8 cellular contexts compared by ENCODE assay signal in the genomic region with DNA sequence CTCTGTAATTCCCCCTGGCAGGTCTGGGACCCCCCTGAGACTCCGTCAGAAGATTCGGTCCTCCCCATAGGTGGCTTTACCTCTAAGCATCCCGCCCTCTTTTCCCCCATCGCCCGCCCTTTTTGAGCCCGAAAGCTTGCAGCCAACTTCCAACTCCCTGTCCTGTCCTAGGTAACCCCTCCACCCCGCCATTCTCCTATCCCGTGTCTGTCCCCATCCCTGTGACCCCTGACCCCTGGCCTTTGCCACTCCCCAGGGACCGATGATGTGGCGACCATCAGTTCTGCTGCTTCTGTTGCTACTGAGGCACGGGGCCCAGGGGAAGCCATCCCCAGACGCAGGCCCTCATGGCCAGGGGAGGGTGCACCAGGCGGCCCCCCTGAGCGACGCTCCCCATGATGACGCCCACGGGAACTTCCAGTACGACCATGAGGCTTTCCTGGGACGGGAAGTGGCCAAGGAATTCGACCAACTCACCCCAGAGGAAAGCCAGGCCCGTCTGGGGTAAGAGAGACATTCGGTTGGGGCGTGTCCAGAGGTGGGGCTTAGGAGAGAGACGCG. TPM values are rescaled to one million over a fixed set of nuclear protein-coding genes. Genes with fewer than 3 reads are reported as not detected.
A peak's percentile ranks its signal among the peaks of the same experiment; 100 is the strongest.
DNase-seq lines count a peak whose midpoint lies in the region; TF ChIP-seq lines count a peak whose summit lies in the region.

No MANE protein-coding gene starts in this region.

- peaks cover 17% of the 10 kb centered on the region for H3K4me1 ChIP-seq in adipocyte (ENCODE audit: control insufficient read depth, insufficient read depth, low read length)

- H3K4me3 Mint-ChIP-seq in HFFc6 = peak overlapping the region; percentile 90
- H3K4me3 Mint-ChIP-seq in stimulated activated naive CD8-positive, alpha-beta T cell treated with anti-CD3 and anti-CD28 coated beads, Interleukin-15, Interleukin-2, amounts not matched to agents 100 ng/mL and 50 ng/mL, for 24 hours = peak overlapping the region; percentile 76

- H3K4me3 ChIP-seq in adipocyte (ENCODE audit: low read length) = peak overlapping the region; percentile 86
- H3K4me3 ChIP-seq in iPS-18c (ENCODE audit: insufficient read depth, low read depth, low read length) = peak overlapping the region; percentile 46

- no peak for TF ChIP-seq CTCF in HFFc6 (IDR thresholded peaks at IDR 0.05)

- H3K36me3 Mint-ChIP-seq in HFFc6 (ENCODE audit: low read depth) = peaks cover 31% of the 10 kb centered on the region
- H3K36me3 Mint-ChIP-seq in stimulated activated naive CD8-positive, alpha-beta T cell treated with anti-CD3 and anti-CD28 coated beads, Interleukin-15, Interleukin-2, amounts not matched to agents 100 ng/mL and 50 ng/mL, for 24 hours (ENCODE audit: low read depth) = peaks cover 3% of the 10 kb centered on the region

- DNase-seq in HFFc6 (no peak), adipocyte (ENCODE audit: low read depth) (peak; percentile 67), SK-N-DZ (ENCODE audit: low spot score) (no peak), nucleus accumbens (lab: John Stamatoyannopoulos, UW) (no peak)
- DNase-seq in stimulated activated CD4-positive, alpha-beta T cell treated with anti-CD3 and anti-CD28 coated beads, Interleukin-4, amount 100 ng/mL, for 24 hours = no peak
- no peak for DNase-seq in activated CD4-positive, CD25-positive, alpha-beta regulatory T cell treated with anti-CD3 and anti-CD28 coated beads, Interleukin-2, amount 50 U/mL, for 72 hours

- H3K27me3 Mint-ChIP-seq in HFFc6 (ENCODE audit: insufficient read depth) = peaks cover 5% of the 10 kb centered on the region
- H3K27me3 Mint-ChIP-seq in stimulated activated naive CD8-positive, alpha-beta T cell treated with anti-CD3 and anti-CD28 coated beads, Interleukin-15, Interleukin-2, amounts not matched to agents 100 ng/mL and 50 ng/mL, for 24 hours = no peaks in the 10 kb centered on the region

- peak overlapping the region; percentile 97 for H3K27ac Mint-ChIP-seq in HFFc6
- H3K27ac Mint-ChIP-seq in stimulated activated naive CD8-positive, alpha-beta T cell treated with anti-CD3 and anti-CD28 coated beads, Interleukin-15, Interleukin-2, amounts not matched to agents 100 ng/mL and 50 ng/mL, for 24 hours = no peak overlapping the region

- peaks cover 27% of the 10 kb centered on the region for H3K4me1 Mint-ChIP-seq in HFFc6 (ENCODE audit: low read depth)
- H3K4me1 Mint-ChIP-seq in stimulated activated naive CD8-positive, alpha-beta T cell treated with anti-CD3 and anti-CD28 coated beads, Interleukin-15, Interleukin-2, amounts not matched to agents 100 ng/mL and 50 ng/mL, for 24 hours (ENCODE audit: low read depth) = peaks cover 22% of the 10 kb centered on the region

- peaks cover 23% of the 10 kb centered on the region for H3K36me3 ChIP-seq in adipocyte (ENCODE audit: control insufficient read depth, insufficient read depth, low read length, severe bottlenecking)

- H3K9me3 ChIP-seq in adipocyte (ENCODE audit: control insufficient read depth, low read length) (no peaks in the 10 kb centered on the region), iPS-18c (ENCODE audit: control insufficient read depth, insufficient read depth, low read length) (no peaks in the 10 kb centered on the region)

- H3K9me3 Mint-ChIP-seq in HFFc6 = no peaks in the 10 kb centered on the region
- H3K9me3 Mint-ChIP-seq in stimulated activated naive CD8-positive, alpha-beta T cell treated with anti-CD3 and anti-CD28 coated beads, Interleukin-15, Interleukin-2, amounts not matched to agents 100 ng/mL and 50 ng/mL, for 24 hours = no peaks in the 10 kb centered on the region

- H3K27me3 ChIP-seq in adipocyte (replicated peaks; ENCODE audit: control insufficient read depth, insufficient read depth, low read length) = no peaks in the 10 kb centered on the region

- peak overlapping the region; percentile 86 for H3K9ac ChIP-seq in adipocyte (ENCODE audit: low read length)

RNA-seq across cellular contexts. Expression of a gene that starts 0.5 kb away (rescaled TPM):
- 100 to 1,000 TPM; 117 to 316 (median 287) TPM for total RNA-seq in HFFc6 (2021; fragmentation: NEBNext Ultra II Directional; extraction: Animal tissue kit (Norgen Biotek cat#: 25700))
- 6.9 and 16.4 TPM in 2 replicates for polyA plus RNA-seq in SK-N-DZ (2014; cell fraction: cytosol; rRNA removed)
- polyA plus RNA-seq in SK-N-DZ (2014; cell fraction: nucleus; rRNA removed) = 7.5 and 25.5 TPM in 2 replicates

RNA-seq across cellular contexts. Expression of a gene that starts 15.8 kb away (rescaled TPM):
- 10 to 100 TPM; 33.2 to 39.3 (median 37.4) TPM for total RNA-seq in HFFc6 (2021; fragmentation: NEBNext Ultra II Directional; extraction: Animal tissue kit (Norgen Biotek cat#: 25700))
- 6.2 and 10.0 TPM in 2 replicates for polyA plus RNA-seq in SK-N-DZ (2014; cell fraction: cytosol; rRNA removed)
- 12.9 and 20.4 TPM in 2 replicates for polyA plus RNA-seq in SK-N-DZ (2014; cell fraction: nucleus; rRNA removed)

RNA-seq across cellular contexts. Expression of a gene that starts 32.1 kb away (rescaled TPM):
- 1,000 to 10,000 TPM; 1,343 to 1,545 (median 1,429) TPM for total RNA-seq in HFFc6 (2021; fragmentation: NEBNext Ultra II Directional; extraction: Animal tissue kit (Norgen Biotek cat#: 25700))
- polyA plus RNA-seq in SK-N-DZ (2014; cell fraction: cytosol; rRNA removed) = 2,955 and 3,351 TPM in 2 replicates
- polyA plus RNA-seq in SK-N-DZ (2014; cell fraction: nucleus; rRNA removed) = 1,993 and 2,628 TPM in 2 replicates

RNA-seq across cellular contexts. Expression of a gene that starts 40.9 kb away (rescaled TPM):
- total RNA-seq in HFFc6 (2021; fragmentation: NEBNext Ultra II Directional; extraction: Animal tissue kit (Norgen Biotek cat#: 25700)) = 1,000 to 10,000 TPM; 2,015 to 2,373 (median 2,179) TPM
- polyA plus RNA-seq in SK-N-DZ (2014; cell fraction: cytosol; rRNA removed) = 2,059 and 2,161 TPM in 2 replicates
- polyA plus RNA-seq in SK-N-DZ (2014; cell fraction: nucleus; rRNA removed) = 1,139 and 1,390 TPM in 2 replicates

RNA-seq across cellular contexts. Expression of a gene that starts 52.1 kb away (rescaled TPM):
- 10 to 100 TPM; 66.0 to 79.7 (median 72.4) TPM for total RNA-seq in HFFc6 (2021; fragmentation: NEBNext Ultra II Directional; extraction: Animal tissue kit (Norgen Biotek cat#: 25700))
- 86.0 and 94.2 TPM in 2 replicates for polyA plus RNA-seq in SK-N-DZ (2014; cell fraction: cytosol; rRNA removed)
- polyA plus RNA-seq in SK-N-DZ (2014; cell fraction: nucleus; rRNA removed) = 62.2 and 63.6 TPM in 2 replicates
